Comparison of ENCODE assay signal across 8 cellular contexts in the genomic region with DNA sequence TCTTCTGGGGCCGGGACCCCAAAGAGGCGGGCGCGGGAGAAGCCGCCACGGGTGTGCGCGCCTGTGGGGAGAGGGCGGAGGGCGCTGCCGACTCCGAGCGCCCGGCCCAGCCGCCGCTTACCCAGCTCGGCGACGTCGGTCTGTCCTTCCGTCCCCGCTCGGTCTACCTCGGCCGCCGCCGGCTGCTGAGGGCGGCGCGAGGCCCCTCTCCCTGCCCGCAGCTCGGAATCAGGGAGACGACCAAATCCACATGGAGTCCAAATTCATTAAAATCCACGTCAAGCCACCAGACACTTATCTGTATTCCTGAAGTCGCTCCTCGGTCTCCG. TPM values are rescaled to one million over a fixed set of nuclear protein-coding genes. Genes with fewer than 3 reads are reported as not detected.
DNase-seq lines count a peak whose midpoint lies in the region; ATAC-seq and TF ChIP-seq lines count a peak whose summit lies in the region.

No MANE protein-coding gene starts in this region.

- no peak for TF ChIP-seq POLR2A in erythroblast (IDR thresholded peaks at IDR 0.05; ENCODE audit: low read length)

- no peaks in the 10 kb centered on the region for H3K9me2 ChIP-seq in neural cell (ENCODE audit: insufficient read depth, low read length)

- no peak for ATAC-seq in T-helper 17 cell

- peak overlapping the region; percentile 6 for H2AFZ ChIP-seq in neural cell (ENCODE audit: low read depth, low read length)

- DNase-seq in NCI-H2227 (lab: John Stamatoyannopoulos, UW; ENCODE audit: unreplicated experiment) (peak; percentile 48), NCI-H2227 treated with DMSO at 0.1 percent for 48 hours (lab: John Stamatoyannopoulos, UW) (no peak), T-helper 17 cell (no peak), erythroblast (lab: John Stamatoyannopoulos, UW) (peak; percentile 43 to 56), cerebellar cortex (ENCODE audit: low spot score) (no peak), mesenteric fat pad (ENCODE audit: low spot score) (no peak), NCI-H446 treated with DMSO at 0.1 percent for 48 hours (lab: John Stamatoyannopoulos, UW) (no peak)

- TF ChIP-seq CTCF in neural cell (IDR thresholded peaks at IDR 0.05; ENCODE audit: poor library complexity, severe bottlenecking), result no peak

- H3K4me1 Mint-ChIP-seq in T-helper 17 cell, result peaks cover 15% of the 10 kb centered on the region

- peak overlapping the region; percentile 95 for H3K4me3 ChIP-seq in neural cell (ENCODE audit: low read length)

- peak overlapping the region; percentile 92 for H3K27ac ChIP-seq in neural cell (ENCODE audit: low read length)

- H3K9me3 ChIP-seq in T-helper 17 cell (ENCODE audit: control insufficient read depth, low read length, poor library complexity, severe bottlenecking) (no peaks in the 10 kb centered on the region), neural cell (ENCODE audit: low read length) (no peaks in the 10 kb centered on the region)

- TF ChIP-seq RAD21 in neural cell (conservative IDR thresholded peaks at IDR 0.05), result peak; percentile 1

- peaks cover 30% of the 10 kb centered on the region for H3K27me3 Mint-ChIP-seq in T-helper 17 cell

- H3K79me2 ChIP-seq in neural cell (replicated peaks; ENCODE audit: insufficient read depth, low read length), result peaks cover 52% of the 10 kb centered on the region

- H4K20me1 ChIP-seq in neural cell (ENCODE audit: insufficient read depth), result peaks cover 9% of the 10 kb centered on the region

- H3K4me2 ChIP-seq in neural cell (ENCODE audit: low read length), result no peak overlapping the region

- peak overlapping the region; percentile 88 for H3K27ac Mint-ChIP-seq in T-helper 17 cell

- H3K36me3 Mint-ChIP-seq in T-helper 17 cell (ENCODE audit: low read depth), result peaks cover 2% of the 10 kb centered on the region

- no peaks in the 10 kb centered on the region for H3K27me3 ChIP-seq in neural cell (ENCODE audit: insufficient read depth, low read depth, low read length)

- peak overlapping the region; percentile 95 for H3K9ac ChIP-seq in neural cell (ENCODE audit: low read length)

- TF ChIP-seq EP300 in neural cell (conservative IDR thresholded peaks at IDR 0.05; ENCODE audit: poor library complexity, severe bottlenecking), result no peak

- H3K4me3 Mint-ChIP-seq in T-helper 17 cell, result peak overlapping the region; percentile 92

- H3K36me3 ChIP-seq in neural cell (ENCODE audit: insufficient read depth, low read length), result peaks cover under 1% of the 10 kb centered on the region

- no peaks in the 10 kb centered on the region for H3F3A ChIP-seq in neural cell (ENCODE audit: insufficient read depth, low read length, poor library complexity, severe bottlenecking)

TF ChIP-seq in neural cell, 6 proteins besides CTCF, POLR2A, EP300 and RAD21:
- TF ChIP-seq MXI1 (conservative IDR thresholded peaks at IDR 0.05; ENCODE audit: poor library complexity, severe bottlenecking) (peak; percentile 13), SMC3 (conservative IDR thresholded peaks at IDR 0.05; ENCODE audit: poor library complexity) (no peak), POLR2AphosphoS5 (IDR thresholded peaks at IDR 0.05) (no peak)

RNA-seq across cellular contexts. Expression of gene PLXNA2, which starts 0.7 kb away (rescaled TPM):
- total RNA-seq in T-helper 17 cell (1 to 10 TPM; 1.0 to 2.2 TPM), mesenteric fat pad (49.0 TPM)
- polyA plus RNA-seq in neural cell, result 30.6 and 48.6 TPM in 2 replicates
- polyA minus RNA-seq in neural cell, result 129 and 143 TPM in 2 replicates

Comparison
In these comparisons a context has a peak if more than half of its experiments do, and no peak if none do; other contexts are left out.
1. DNase-seq: peak in NCI-H2227 (single experiment) and erythroblast (2 of 2); none in NCI-H2227 treated with DMSO at 0.1 percent for 48 hours (single experiment), T-helper 17 cell (0 of 3), cerebellar cortex (single experiment), mesenteric fat pad (single experiment) and NCI-H446 treated with DMSO at 0.1 percent for 48 hours (single experiment).
2. RNA of gene PLXNA2, which starts 0.7 kb away (total RNA-seq): 49.0 TPM in mesenteric fat pad (single experiment); 1.0 to 2.2 TPM in T-helper 17 cell; every median in the first group is over 10 times any median in the second.